Comparison of ENCODE assay signal across 8 cellular contexts in the genomic region with DNA sequence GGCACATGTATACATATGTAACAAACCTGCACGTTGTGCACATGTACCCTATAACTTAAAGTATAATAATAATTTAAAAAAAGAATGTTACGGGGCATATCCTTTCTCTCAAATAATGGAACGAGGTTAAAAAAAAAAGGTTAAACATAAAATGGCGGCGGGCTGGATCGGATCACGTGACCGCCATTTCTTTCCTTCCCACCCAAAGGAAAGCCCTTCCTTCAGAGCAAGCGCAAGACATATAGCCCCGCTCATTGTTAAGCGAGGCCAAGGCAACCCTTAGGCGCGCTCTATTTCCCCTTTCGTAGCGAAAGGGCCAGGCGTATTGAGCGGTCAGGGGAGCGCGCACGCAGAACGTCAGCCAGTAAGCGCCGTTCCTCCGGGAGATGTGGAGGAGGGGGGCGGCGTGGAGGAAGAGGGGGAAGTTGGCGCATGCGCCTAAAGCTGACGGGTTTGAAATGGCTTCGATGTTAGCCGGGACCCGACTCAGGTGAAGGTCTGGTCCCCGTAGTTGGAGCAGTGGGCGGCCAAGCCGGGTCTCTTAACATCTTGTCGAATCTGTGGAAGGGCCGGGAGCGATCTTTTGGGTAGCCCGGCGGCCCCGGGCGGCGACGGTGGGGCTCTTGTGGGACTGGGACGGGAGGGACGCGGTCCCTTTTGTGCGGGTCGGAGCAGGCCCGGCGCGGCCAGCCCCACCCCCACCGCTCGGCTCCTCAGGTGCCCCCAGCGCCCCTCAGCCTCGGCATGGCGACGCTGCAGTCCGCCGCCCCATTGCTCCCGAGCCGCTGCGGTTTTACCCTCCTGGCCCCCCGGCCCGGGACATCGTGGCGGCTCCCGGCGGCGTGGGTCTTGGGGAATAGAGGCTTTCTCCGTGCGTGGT. TPM values are rescaled to one million over a fixed set of nuclear protein-coding genes. Genes with fewer than 3 reads are reported as not detected.
A peak's percentile ranks its signal among the peaks of the same experiment; 100 is the strongest.
DNase-seq lines count a peak whose midpoint lies in the region; ATAC-seq and TF ChIP-seq lines count a peak whose summit lies in the region.

A gene with protein sequence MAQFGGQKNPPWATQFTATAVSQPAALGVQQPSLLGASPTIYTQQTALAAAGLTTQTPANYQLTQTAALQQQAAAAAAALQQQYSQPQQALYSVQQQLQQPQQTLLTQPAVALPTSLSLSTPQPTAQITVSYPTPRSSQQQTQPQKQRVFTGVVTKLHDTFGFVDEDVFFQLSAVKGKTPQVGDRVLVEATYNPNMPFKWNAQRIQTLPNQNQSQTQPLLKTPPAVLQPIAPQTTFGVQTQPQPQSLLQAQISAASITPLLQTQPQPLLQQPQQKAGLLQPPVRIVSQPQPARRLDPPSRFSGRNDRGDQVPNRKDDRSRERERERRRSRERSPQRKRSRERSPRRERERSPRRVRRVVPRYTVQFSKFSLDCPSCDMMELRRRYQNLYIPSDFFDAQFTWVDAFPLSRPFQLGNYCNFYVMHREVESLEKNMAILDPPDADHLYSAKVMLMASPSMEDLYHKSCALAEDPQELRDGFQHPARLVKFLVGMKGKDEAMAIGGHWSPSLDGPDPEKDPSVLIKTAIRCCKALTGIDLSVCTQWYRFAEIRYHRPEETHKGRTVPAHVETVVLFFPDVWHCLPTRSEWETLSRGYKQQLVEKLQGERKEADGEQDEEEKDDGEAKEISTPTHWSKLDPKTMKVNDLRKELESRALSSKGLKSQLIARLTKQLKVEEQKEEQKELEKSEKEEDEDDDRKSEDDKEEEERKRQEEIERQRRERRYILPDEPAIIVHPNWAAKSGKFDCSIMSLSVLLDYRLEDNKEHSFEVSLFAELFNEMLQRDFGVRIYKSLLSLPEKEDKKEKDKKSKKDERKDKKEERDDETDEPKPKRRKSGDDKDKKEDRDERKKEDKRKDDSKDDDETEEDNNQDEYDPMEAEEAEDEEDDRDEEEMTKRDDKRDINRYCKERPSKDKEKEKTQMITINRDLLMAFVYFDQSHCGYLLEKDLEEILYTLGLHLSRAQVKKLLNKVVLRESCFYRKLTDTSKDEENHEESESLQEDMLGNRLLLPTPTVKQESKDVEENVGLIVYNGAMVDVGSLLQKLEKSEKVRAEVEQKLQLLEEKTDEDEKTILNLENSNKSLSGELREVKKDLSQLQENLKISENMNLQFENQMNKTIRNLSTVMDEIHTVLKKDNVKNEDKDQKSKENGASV (plus strand): TSS at position 447 of the 880 bp plus-strand sequence. CDS start 1,266 bp downstream, outside the sequence.

- peak within 1 kb of the TSS; percentile 97 for H2AFZ ChIP-seq in smooth muscle cell (ENCODE audit: low read depth)

- intact Hi-C loops in activated B cell treated with CpG ODN at 0.5 μM for 24 hours (cut with micrococcal nuclease) = loop anchor here (1.0 to 5.0 kb wide), 14 partner anchors 121 to 1426 kb away; a partner anchor contains a TSS

- no peaks in the 10 kb centered on the region for H3K9me3 Mint-ChIP-seq in activated B cell treated with CpG ODN at 0.5 μM for 24 hours

- H3K4me3 ChIP-seq in smooth muscle cell = peak within 1 kb of the TSS; percentile 99

- H3K36me3 Mint-ChIP-seq in activated B cell treated with CpG ODN at 0.5 μM for 24 hours (ENCODE audit: low read depth) = peaks cover 38% of the 10 kb centered on the region

- peaks cover 39% of the 10 kb centered on the region for H3K79me2 ChIP-seq in smooth muscle cell (ENCODE audit: low read depth)

- in situ Hi-C loops in GM18951 (cut with MboI; ENCODE audit: low sequenced_read_pairs, unreplicated experiment) = no loop called here

- H3K9me3 ChIP-seq in smooth muscle cell (replicated peaks; ENCODE audit: low read depth) = no peaks in the 10 kb centered on the region

- peak; percentile 98 for DNase-seq in AG08395 (ENCODE audit: low spot score)
- peak; percentile 96 for DNase-seq in NCI-H345 (lab: John Stamatoyannopoulos, UW)
- peak; percentile 93 for DNase-seq in activated B cell treated with CpG ODN at 0.5 μM for 24 hours
- DNase-seq in caudate nucleus (lab: John Stamatoyannopoulos, UW) = peak; percentile 31 to 97 (median 92)
- peak; percentile 95 for DNase-seq in iPS-NIHi7 (ENCODE audit: extremely low spot score)
- peak; percentile 84 for DNase-seq in smooth muscle cell (lab: John Stamatoyannopoulos, UW; ENCODE audit: unreplicated experiment)

- H3K27me3 Mint-ChIP-seq in activated B cell treated with CpG ODN at 0.5 μM for 24 hours = no peaks in the 10 kb centered on the region

- H3K4me3 Mint-ChIP-seq in activated B cell treated with CpG ODN at 0.5 μM for 24 hours = peak within 1 kb of the TSS; percentile 92

- TF ChIP-seq POLR2A in GM18951 (IDR thresholded peaks at IDR 0.05; ENCODE audit: extremely low read depth, insufficient read depth, insufficient read length) = peak; percentile 79

- no peaks in the 10 kb centered on the region for H3K27me3 ChIP-seq in smooth muscle cell (ENCODE audit: low read depth)

- CTCF ChIA-PET in activated B cell treated with CpG ODN at 0.5 μM for 24 hours (lab: Charles Lee) = no interaction called here

- peak within 1 kb of the TSS; percentile 98 for H3K9ac ChIP-seq in smooth muscle cell (ENCODE audit: low read depth)

- peak within 1 kb of the TSS; percentile 98 for H3K27ac ChIP-seq in caudate nucleus (ENCODE audit: low read depth, low read length)
- H3K27ac ChIP-seq in smooth muscle cell (ENCODE audit: low read depth) = peak within 1 kb of the TSS; percentile 94

- peaks cover 14% of the 10 kb centered on the region for H3K4me1 Mint-ChIP-seq in activated B cell treated with CpG ODN at 0.5 μM for 24 hours

- H3K4me1 ChIP-seq in smooth muscle cell (ENCODE audit: low read depth) = peaks cover 11% of the 10 kb centered on the region

- WGBS in smooth muscle cell (ENCODE audit: low lambda C conversion rate) = 2% methylated on average over 51 of the region's 72 CpGs

- H3K27ac Mint-ChIP-seq in activated B cell treated with CpG ODN at 0.5 μM for 24 hours = peak within 1 kb of the TSS; percentile 98

- POLR2A ChIA-PET in activated B cell treated with CpG ODN at 0.5 μM for 24 hours (lab: Charles Lee) = interaction anchor here (0.6 to 2.5 kb wide), 13 partner anchors 9 to 835 kb away, joined by 3 to 11 read pairs (median 4); a partner anchor contains a TSS

- TF ChIP-seq CTCF in activated B cell treated with CpG ODN at 0.5 μM for 24 hours (IDR thresholded peaks at IDR 0.05) = no peak
- no peak for TF ChIP-seq CTCF in smooth muscle cell (IDR thresholded peaks at IDR 0.05; ENCODE audit: borderline replicate concordance, insufficient read depth, poor library complexity, severe bottlenecking)

- H3F3A ChIP-seq in smooth muscle cell (ENCODE audit: low read depth) = no peaks in the 10 kb centered on the region

- ATAC-seq in HG03196 (IDR thresholded peaks at IDR 0.05; ENCODE audit: unreplicated experiment) (peak; percentile 99), activated B cell treated with CpG ODN at 0.5 μM for 24 hours (ENCODE audit: low read depth) (peak; percentile 98)

- H4K20me1 ChIP-seq in smooth muscle cell (ENCODE audit: low read depth) = peaks cover 3% of the 10 kb centered on the region

- H3K36me3 ChIP-seq in smooth muscle cell (ENCODE audit: low read depth) = no peaks in the 10 kb centered on the region

- H3K4me2 ChIP-seq in smooth muscle cell = peak within 1 kb of the TSS; percentile 96

RNA-seq across cellular contexts. Expression of the gene that starts here (rescaled TPM):
- 88.2 and 98.8 TPM in 2 replicates for total RNA-seq in activated B cell treated with CpG ODN at 0.5 μM for 24 hours
- total RNA-seq in smooth muscle cell = 48.7 and 53.1 TPM in 2 replicates
- 51.4 and 57.9 TPM in 2 replicates for polyA plus RNA-seq in smooth muscle cell

Comparison
In these comparisons a context has a peak if more than half of its experiments do, and no peak if none do; other contexts are left out.
1. Peak in every context shown above with its lines: DNase-seq, ATAC-seq, H3K4me3 ChIP-seq and H3K27ac ChIP-seq.